In genomic region chr13:30738946-30739528, GRCh38 we compare ENCODE assay signal across 17 cellular contexts. TPM values are rescaled to one million over a fixed set of nuclear protein-coding genes. Genes with fewer than 3 reads are reported as not detected.
DNase-seq lines count a peak whose midpoint lies in the region; TF ChIP-seq lines count a peak whose summit lies in the region.
"Had no signal": no experiment of that assay in that cellular context is flagged by ENCODE, and none has a peak within 500 bp of the region (broad histone marks: within the 10 kb centered on the region; RNA-seq: fewer than 3 reads in every experiment).

No MANE protein-coding gene starts in this region.

- TF ChIP-seq POLR2A in suprapubic skin (IDR thresholded peaks at IDR 0.05) = no peak
- no peak for TF ChIP-seq POLR2A in esophagus squamous epithelium (IDR thresholded peaks at IDR 0.05)

- H2AFZ ChIP-seq in Karpas-422 (ENCODE audit: low read length) = no peak overlapping the region

- peaks cover 83% of the 10 kb centered on the region for H3K4me1 ChIP-seq in Karpas-422 (ENCODE audit: low read length)
- peaks cover 22% of the 10 kb centered on the region for H3K4me1 ChIP-seq in suprapubic skin
- peaks cover 6 to 39% (median 15%) of the 10 kb centered on the region in 3 donors for H3K4me1 ChIP-seq in esophagus squamous epithelium

- no peak for TF ChIP-seq EP300 in suprapubic skin (IDR thresholded peaks at IDR 0.05)

- peak overlapping the region; percentile 88 for H3K27ac Mint-ChIP-seq in activated naive CD4-positive, alpha-beta T cell treated with anti-CD3 and anti-CD28 coated beads, Interleukin-2, amount 50 U/mL, for 24 hours
- H3K27ac Mint-ChIP-seq in activated naive CD4-positive, alpha-beta T cell treated with anti-CD3 and anti-CD28 coated beads for 36 hours = no peak overlapping the region
- peak overlapping the region; percentile 72 for H3K27ac Mint-ChIP-seq in glutamatergic neuron (ENCODE audit: unreplicated experiment)

- H3K4me1 Mint-ChIP-seq in activated naive CD4-positive, alpha-beta T cell treated with anti-CD3 and anti-CD28 coated beads, Interleukin-2, amount 50 U/mL, for 24 hours = peaks cover 81% of the 10 kb centered on the region
- H3K4me1 Mint-ChIP-seq in activated naive CD4-positive, alpha-beta T cell treated with anti-CD3 and anti-CD28 coated beads for 36 hours (ENCODE audit: low read depth) = peaks cover 78% of the 10 kb centered on the region
- peaks cover 51% of the 10 kb centered on the region for H3K4me1 Mint-ChIP-seq in glutamatergic neuron (ENCODE audit: low read depth, unreplicated experiment)

- TF ChIP-seq CTCF in glutamatergic neuron (IDR thresholded peaks at IDR 0.05; ENCODE audit: partially characterized antibody, unreplicated experiment) = no peak
- no peak for TF ChIP-seq CTCF in suprapubic skin (IDR thresholded peaks at IDR 0.05)
- TF ChIP-seq CTCF in esophagus squamous epithelium (IDR thresholded peaks at IDR 0.05) = no peak

- peak overlapping the region; percentile 76; the same call in 1 of the 2 replicates for H3K9ac ChIP-seq in Karpas-422 (ENCODE audit: low read length)

- DNase-seq in activated naive CD4-positive, alpha-beta T cell treated with anti-CD3 and anti-CD28 coated beads for 36 hours = no peak
- no peak for DNase-seq in Karpas-422
- DNase-seq in glutamatergic neuron = no peak
- no peak for DNase-seq in suprapubic skin (ENCODE audit: low spot score in 2 of 2)
- no peak for DNase-seq in T-helper 9 cell
- DNase-seq in SKM-1 treated with dmso at 0.1 percent for 144 hours (lab: John Stamatoyannopoulos, UW; ENCODE audit: unreplicated experiment) = no peak
- no peak for DNase-seq in esophagus squamous epithelium (lab: John Stamatoyannopoulos, UW)
- DNase-seq: activated CD4-positive, alpha-beta T cell treated with anti-CD3 and anti-CD28 coated beads for 36 hours; activated naive CD4-positive, alpha-beta T cell; EL; gastrocnemius medialis; KG1; NCI-H1417 treated with DMSO at 0.1 percent for 48 hours; NCI-H510A treated with DMSO at 0.1 percent for 48 hours; ovary; Peyer's patch had no signal

- H3K4me3 ChIP-seq in Karpas-422 (ENCODE audit: low read length) (peak overlapping the region; percentile 73; the same call in 1 of the 2 replicates), suprapubic skin (no peak overlapping the region), esophagus squamous epithelium (peak overlapping the region in 1 of 4 donors; percentile 17)
- H3K4me3 ChIP-seq: gastrocnemius medialis, ovary, Peyer's patch had no signal

- no peaks in the 10 kb centered on the region for H4K20me1 ChIP-seq in Karpas-422 (ENCODE audit: insufficient read depth, low read depth, low read length)

- intact Hi-C loops in activated naive CD4-positive, alpha-beta T cell treated with anti-CD3 and anti-CD28 coated beads for 36 hours (cut with micrococcal nuclease) = no loop called here
- intact Hi-C loops in esophagus squamous epithelium (cut with DNase I) = no loop called here

- H3K27ac ChIP-seq in Karpas-422 (ENCODE audit: low read length) = peak overlapping the region; percentile 92
- H3K27ac ChIP-seq in suprapubic skin = peak overlapping the region; percentile 24
- H3K27ac ChIP-seq in esophagus squamous epithelium = peak overlapping the region in 2 of 4 donors; percentile 12 to 59
- H3K27ac ChIP-seq: gastrocnemius medialis, ovary had no signal

- H3K27me3 Mint-ChIP-seq in activated naive CD4-positive, alpha-beta T cell treated with anti-CD3 and anti-CD28 coated beads, Interleukin-2, amount 50 U/mL, for 24 hours = no peaks in the 10 kb centered on the region
- peaks cover 2% of the 10 kb centered on the region for H3K27me3 Mint-ChIP-seq in activated naive CD4-positive, alpha-beta T cell treated with anti-CD3 and anti-CD28 coated beads for 36 hours (ENCODE audit: low read depth)
- H3K27me3 Mint-ChIP-seq in glutamatergic neuron (ENCODE audit: unreplicated experiment) = peaks cover 8% of the 10 kb centered on the region

- 86% methylated on average over 7 of the region's 7 CpGs for WGBS in suprapubic skin
- 85% methylated on average over 6 to 7 of the region's 7 CpGs for whole genome bisulfite sequencing in esophagus squamous epithelium, 2 donors

- CTCF ChIA-PET in activated naive CD4-positive, alpha-beta T cell treated with anti-CD3 and anti-CD28 coated beads for 36 hours (lab: Charles Lee) = interaction anchor here (0.6 to 1.1 kb wide), 5 partner anchors 66 to 624 kb away, joined by 3 to 4 read pairs (median 3); no protein-coding TSS in a partner anchor

- peak overlapping the region; percentile 56 for H3K4me3 Mint-ChIP-seq in activated naive CD4-positive, alpha-beta T cell treated with anti-CD3 and anti-CD28 coated beads, Interleukin-2, amount 50 U/mL, for 24 hours
- no peak overlapping the region for H3K4me3 Mint-ChIP-seq in activated naive CD4-positive, alpha-beta T cell treated with anti-CD3 and anti-CD28 coated beads for 36 hours
- no peak overlapping the region for H3K4me3 Mint-ChIP-seq in glutamatergic neuron (ENCODE audit: unreplicated experiment)

- H3K27me3 ChIP-seq in Karpas-422 (ENCODE audit: low read length) (no peaks in the 10 kb centered on the region), suprapubic skin (no peaks in the 10 kb centered on the region), esophagus squamous epithelium (peaks cover 0 to 4% (median 0%) of the 10 kb centered on the region in 4 donors)
- H3K27me3 ChIP-seq: gastrocnemius medialis, ovary, Peyer's patch had no signal

- H3K9me2 ChIP-seq in Karpas-422 (replicated peaks; ENCODE audit: insufficient read depth, low read length) = no peaks in the 10 kb centered on the region

- H3K36me3 ChIP-seq in Karpas-422 (ENCODE audit: insufficient read depth, low read length) (no peaks in the 10 kb centered on the region), suprapubic skin (no peaks in the 10 kb centered on the region), esophagus squamous epithelium (no peaks in the 10 kb centered on the region)
- H3K36me3 ChIP-seq: gastrocnemius medialis, ovary, Peyer's patch had no signal

- peaks cover 78% of the 10 kb centered on the region for H3K79me2 ChIP-seq in Karpas-422 (ENCODE audit: low read length)

- H3K4me2 ChIP-seq in Karpas-422 (ENCODE audit: low read depth, low read length, poor library complexity, severe bottlenecking) = peak overlapping the region; percentile 95

- peaks cover 9% of the 10 kb centered on the region for H3K36me3 Mint-ChIP-seq in activated naive CD4-positive, alpha-beta T cell treated with anti-CD3 and anti-CD28 coated beads, Interleukin-2, amount 50 U/mL, for 24 hours
- no peaks in the 10 kb centered on the region for H3K36me3 Mint-ChIP-seq in activated naive CD4-positive, alpha-beta T cell treated with anti-CD3 and anti-CD28 coated beads for 36 hours (ENCODE audit: low read depth)
- no peaks in the 10 kb centered on the region for H3K36me3 Mint-ChIP-seq in glutamatergic neuron (ENCODE audit: unreplicated experiment)

- H3K9me3 ChIP-seq in Karpas-422 (ENCODE audit: low read length) (no peaks in the 10 kb centered on the region), suprapubic skin (no peaks in the 10 kb centered on the region), esophagus squamous epithelium (no peaks in the 10 kb centered on the region)
- H3K9me3 ChIP-seq: gastrocnemius medialis, ovary, Peyer's patch had no signal

- H3K9me3 Mint-ChIP-seq in activated naive CD4-positive, alpha-beta T cell treated with anti-CD3 and anti-CD28 coated beads, Interleukin-2, amount 50 U/mL, for 24 hours = no peaks in the 10 kb centered on the region
- H3K9me3 Mint-ChIP-seq in activated naive CD4-positive, alpha-beta T cell treated with anti-CD3 and anti-CD28 coated beads for 36 hours = no peaks in the 10 kb centered on the region
- peaks cover 4% of the 10 kb centered on the region for H3K9me3 Mint-ChIP-seq in glutamatergic neuron (ENCODE audit: unreplicated experiment)

RNA-seq across cellular contexts. Expression of gene ALOX5AP, which starts 3.7 kb away (rescaled TPM):
- total RNA-seq in activated naive CD4-positive, alpha-beta T cell treated with anti-CD3 and anti-CD28 coated beads for 36 hours = 10 to 100 TPM; 21.3 to 21.7 TPM
- 314 and 512 TPM in 2 replicates for total RNA-seq in Karpas-422 (2014; rRNA removed; shearing (Covaris generic); ENCODE audit: low replicate concordance)
- total RNA-seq in glutamatergic neuron (ENCODE audit: unreplicated experiment) (0.81 TPM), suprapubic skin (10 to 100 TPM in 1 of 4 donors, 1 to 10 TPM in 3; 5.1 to 13.2 (median 6.7) TPM), esophagus squamous epithelium (10 to 100 TPM in 2 of 4 donors, 1 to 10 TPM in 2; 4.7 to 21.5 (median 12.7) TPM)

Comparison
In these comparisons a context has a peak if more than half of its experiments do, and no peak if none do; other contexts are left out.
1. RNA of gene ALOX5AP, which starts 3.7 kb away (total RNA-seq): 314 to 512 TPM in Karpas-422; 21.3 to 21.7 TPM in activated naive CD4-positive, alpha-beta T cell treated with anti-CD3 and anti-CD28 coated beads for 36 hours, 4.7 to 21.5 TPM in esophagus squamous epithelium, 5.1 to 13.2 TPM in suprapubic skin and 0.81 TPM in glutamatergic neuron (single experiment); every median in the first group is over 10 times any median in the second.